ENCODE assay signal across 9 cellular contexts in genomic region chr7:76511200-76511910, GRCh38. TPM values are rescaled to one million over a fixed set of nuclear protein-coding genes. Genes with fewer than 3 reads are reported as not detected.
DNase-seq lines count a peak whose midpoint lies in the region; ATAC-seq, FAIRE-seq and TF ChIP-seq lines count a peak whose summit lies in the region.
"Not testable (repeated sequence)": the region's sequence is repeated elsewhere in the genome, so short reads cannot be mapped to it uniquely, and the experiment has no call there.
"Had no signal": no experiment of that assay in that cellular context is flagged by ENCODE, and none has a peak within 500 bp of the region (broad histone marks: within the 10 kb centered on the region; RNA-seq: fewer than 3 reads in every experiment).

No MANE protein-coding gene starts in this region.

- H3K4me1 ChIP-seq in A549: peaks cover 31% of the 10 kb centered on the region
- not testable (repeated sequence) for H3K4me1 ChIP-seq in aorta (ENCODE audit: control insufficient read depth in 1 of 2, insufficient read depth in 2 of 2, low read length in 2 of 2)

- intact Hi-C loops in left cardiac atrium (cut with DNase I); aorta (cut with DNase I): not testable (repeated sequence)

- H3K9me3 Mint-ChIP-seq in chondrocyte (ENCODE audit: low read depth): not testable (repeated sequence)

- H3K27me3 Mint-ChIP-seq in chondrocyte (ENCODE audit: low read depth): not testable (repeated sequence)

- not testable (repeated sequence) for H3K36me3 Mint-ChIP-seq in chondrocyte (ENCODE audit: low read depth)

- peak overlapping the region; percentile 79 for H3K4me2 ChIP-seq in A549

- DNase-seq in A549 (ENCODE audit: low read depth in 1 of 2, low spot score in 1 of 2); aorta: not testable (repeated sequence)
- peak; percentile 0 for DNase-seq in NB4 (ENCODE audit: low read depth)
- peak; percentile 25 for DNase-seq in WERI-Rb-1
- peak; percentile 37 for DNase-seq in chondrocyte (ENCODE audit: low spot score)
- DNase-seq in left cardiac atrium: peak; percentile 2
- peak; percentile 89 for DNase-seq in mesenteric fat pad (ENCODE audit: low spot score)
- DNase-seq in retina: peak; percentile 0

- not testable (repeated sequence) for TF ChIP-seq POLR2A in A549 (IDR thresholded peaks at IDR 0.05; ENCODE audit: low read length); NB4 (IDR thresholded peaks at IDR 0.05; ENCODE audit: extremely low read depth, insufficient read length)

- not testable (repeated sequence) for H3K4me1 Mint-ChIP-seq in chondrocyte (ENCODE audit: low read depth)

- not testable (repeated sequence) for H3K27me3 ChIP-seq in WERI-Rb-1 (ENCODE audit: insufficient read depth, low read depth, severe bottlenecking); aorta (ENCODE audit: control insufficient read depth in 1 of 2, insufficient read depth in 2 of 2, low read length in 1 of 2)

- not testable (repeated sequence) for H3K36me3 ChIP-seq in WERI-Rb-1; aorta (ENCODE audit: control insufficient read depth in 1 of 2, insufficient read depth in 2 of 2, low read length in 1 of 2)

- POLR2A ChIA-PET in A549 (lab: Yijun Ruan, JAX): not testable (repeated sequence)

- TF ChIP-seq CTCF in A549 (IDR thresholded peaks at IDR 0.05); NB4 (IDR thresholded peaks at IDR 0.05; ENCODE audit: low read depth, low read length); WERI-Rb-1 (IDR thresholded peaks at IDR 0.05; ENCODE audit: low read depth, low read length); chondrocyte (IDR thresholded peaks at IDR 0.05): not testable (repeated sequence)

- CTCF ChIA-PET in A549 (lab: Yijun Ruan, JAX): not testable (repeated sequence)

- peak overlapping the region; percentile 89 for H3K27ac ChIP-seq in A549
- not testable (repeated sequence) for H3K27ac ChIP-seq in WERI-Rb-1; aorta (ENCODE audit: low read depth in 1 of 2, low read length in 2 of 2)

- FAIRE-seq in A549 (lab: Jason Lieb, UNC): not testable (repeated sequence)

- not testable (repeated sequence) for H3K4me3 Mint-ChIP-seq in chondrocyte (ENCODE audit: unreplicated experiment)

- 43% methylated on average over 4 of the region's 24 CpGs for WGBS in A549 (ENCODE audit: missing lambda C conversion rate)
- 75 to 77% methylated on average over 10 to 17 of the region's 24 CpGs for WGBS in aorta, 2 donors

- H3K9me3 ChIP-seq in A549; WERI-Rb-1 (ENCODE audit: severe bottlenecking); aorta (ENCODE audit: control insufficient read depth, low read length): not testable (repeated sequence)

- H3K27ac Mint-ChIP-seq in chondrocyte (ENCODE audit: unreplicated experiment): not testable (repeated sequence)

- TF ChIP-seq EP300 in A549 (IDR thresholded peaks at IDR 0.05): not testable (repeated sequence)

- peak overlapping the region; percentile 50 for H3K4me3 ChIP-seq in A549
- not testable (repeated sequence) for H3K4me3 ChIP-seq in NB4 (ENCODE audit: low read depth, low read length); WERI-Rb-1 (ENCODE audit: low read depth, low read length); aorta (ENCODE audit: low read length in 2 of 2)

- peak; percentile 18 to 26 for ATAC-seq in A549
- ATAC-seq in left cardiac atrium: peak in 1 of 2 donors; percentile 1
- ATAC-seq in aorta (ENCODE audit: low FRiP score): peak; percentile 3

- not testable (repeated sequence) for TF ChIP-seq RAD21 in A549 (conservative IDR thresholded peaks at IDR 0.05 in 1 of 2, IDR thresholded peaks at IDR 0.05 in 1 of 2)

RNA-seq across cellular contexts. Expression of gene UPK3B, which starts 1.0 kb away (rescaled TPM):
- 2.2 and 2.3 TPM in 2 replicates for polyA plus RNA-seq in A549 (2011; rRNA removed)
- 4.8 and 9.2 TPM in 2 replicates for polyA plus RNA-seq in A549 (2012; cell fraction: cytosol; rRNA removed)
- 8.1 and 12.2 TPM in 2 replicates for polyA plus RNA-seq in A549 (2012; cell fraction: nucleus; rRNA removed)
- polyA plus RNA-seq in A549 (2017; fragmentation: RNase III; extraction: RNeasy Plus Mini Kit Qiagen cat#74134 plus additional on column Dnase treatment): 19.4 to 20.9 TPM (median 20.6 TPM) in 3 replicates
- polyA minus RNA-seq in A549 (2011; rRNA and poly(A)+ RNA removed): 1.9 and 2.9 TPM in 2 replicates
- total RNA-seq in chondrocyte: 0.46 to 1.4 TPM (median 0.62 TPM) in 3 replicates
- total RNA-seq in left cardiac atrium: 10 to 100 TPM in 1 of 2 donors, 1 to 10 TPM in 1; 3.7 to 33.8 TPM
- 1.9 TPM for total RNA-seq in mesenteric fat pad
- total RNA-seq in aorta: 1 to 10 TPM; 1.6 to 1.7 TPM
- polyA plus RNA-seq in aorta: 1 to 10 TPM in 1 of 2 donors, not detected in 1; 1.3 TPM
- total RNA-seq: HT1080 had no signal

RNA-seq across cellular contexts. Expression of gene SPDYE16, which starts 31.7 kb away (rescaled TPM):
- polyA plus RNA-seq in A549 (2011; rRNA removed): not detected in 2 replicates
- not detected in 2 replicates for polyA plus RNA-seq in A549 (2012; cell fraction: cytosol; rRNA removed)
- polyA plus RNA-seq in A549 (2012; cell fraction: nucleus; rRNA removed): not detected in 2 replicates
- polyA plus RNA-seq in A549 (2017; fragmentation: RNase III; extraction: RNeasy Plus Mini Kit Qiagen cat#74134 plus additional on column Dnase treatment): not detected in 3 replicates
- polyA minus RNA-seq in A549 (2011; rRNA and poly(A)+ RNA removed): not detected in 2 replicates
- total RNA-seq in chondrocyte: 0.36 TPM in 1 of 3 replicates, not detected in the others
- under 1 TPM; 0.12 to 0.34 TPM for total RNA-seq in left cardiac atrium
- total RNA-seq in mesenteric fat pad: not detected
- total RNA-seq in aorta: under 1 TPM; 0.16 to 0.48 TPM
- polyA plus RNA-seq in aorta: under 1 TPM in 1 of 2 donors, not detected in 1; 0.61 TPM
- total RNA-seq: HT1080 had no signal

RNA-seq across cellular contexts. Expression of gene DTX2, which starts 49.8 kb away (rescaled TPM):
- polyA plus RNA-seq in A549 (2011; rRNA removed) (11.2 and 13.4 TPM in 2 replicates), A549 (2017; fragmentation: RNase III; extraction: RNeasy Plus Mini Kit Qiagen cat#74134 plus additional on column Dnase treatment) (52.7 to 59.1 TPM (median 52.7 TPM) in 3 replicates), aorta (10 to 100 TPM; 10.4 to 14.4 TPM)
- 31.2 and 39.4 TPM in 2 replicates for polyA plus RNA-seq in A549 (2012; cell fraction: cytosol; rRNA removed)
- 124 and 146 TPM in 2 replicates for polyA plus RNA-seq in A549 (2012; cell fraction: nucleus; rRNA removed)
- polyA minus RNA-seq in A549 (2011; rRNA and poly(A)+ RNA removed): 30.9 and 46.6 TPM in 2 replicates
- total RNA-seq in chondrocyte (10.8 to 12.8 TPM (median 11.5 TPM) in 3 replicates), left cardiac atrium (10 to 100 TPM in 1 of 2 donors, 1 to 10 TPM in 1; 8.5 to 11.4 TPM), mesenteric fat pad (35.0 TPM), aorta (10 to 100 TPM; 23.7 to 40.9 TPM)
